Comparison of ENCODE assay signal across 20 cellular contexts in genomic region chr5:6675784-6676499, GRCh38. TPM values are rescaled to one million over a fixed set of nuclear protein-coding genes. Genes with fewer than 3 reads are reported as not detected.
DNase-seq lines count a peak whose midpoint lies in the region; ATAC-seq, FAIRE-seq and TF ChIP-seq lines count a peak whose summit lies in the region.
"Had no signal": no experiment of that assay in that cellular context is flagged by ENCODE, and none has a peak within 500 bp of the region (broad histone marks: within the 10 kb centered on the region; RNA-seq: fewer than 3 reads in every experiment).

No MANE protein-coding gene starts in this region.

- no peak overlapping the region for H2AFZ ChIP-seq in OCI-LY3 (ENCODE audit: low read depth, low read length)

- peak; percentile 16 for FAIRE-seq in GM12891 (lab: Jason Lieb, UNC)
- FAIRE-seq: islet of Langerhans, RCC 7860 had no signal

- DNase-seq in GM12891 (ENCODE audit: insufficient read length, low spot score) (no peak), NCI-H1694 (lab: John Stamatoyannopoulos, UW) (no peak), KG1 (lab: John Stamatoyannopoulos, UW) (no peak), LoVo (ENCODE audit: low spot score) (no peak)
- DNase-seq: activated CD4-positive, alpha-beta T cell treated with anti-CD3 and anti-CD28 coated beads for 48 hours; activated effector memory CD4-positive, alpha-beta T cell treated with Interleukin-2 at 50 U/mL for 16 hours; amniotic stem cell; effector CD8-positive, alpha-beta T cell; naive thymus-derived CD8-positive, alpha-beta T cell; NCI-H1092 treated with DMSO at 0.1 percent for 48 hours; NCI-H2107; stimulated activated CD4-positive, alpha-beta T cell treated with anti-CD3 and anti-CD28 coated beads, Interleukin-4, amount 100 ng/mL, for 1 hour; substantia nigra had no signal

- H4K20me1 ChIP-seq in DOHH2 (ENCODE audit: control insufficient read depth, insufficient read depth, low read depth, low read length) (no peaks in the 10 kb centered on the region), OCI-LY3 (ENCODE audit: insufficient read depth, low read length) (no peaks in the 10 kb centered on the region)

- no peaks in the 10 kb centered on the region for H3K9me2 ChIP-seq in DOHH2 (replicated peaks; ENCODE audit: control insufficient read depth, low read length)

- no peak overlapping the region for H3K9ac ChIP-seq in OCI-LY3 (ENCODE audit: low read length)

- no peak for TF ChIP-seq POLR2A in GM12891 (IDR thresholded peaks at IDR 0.05; ENCODE audit: low read depth, low read length)

- H3K36me3 ChIP-seq in DOHH2 (ENCODE audit: control insufficient read depth, low read length), result no peaks in the 10 kb centered on the region
- no peaks in the 10 kb centered on the region for H3K36me3 ChIP-seq in OCI-LY3 (replicated peaks; ENCODE audit: low read depth, low read length)
- H3K36me3 ChIP-seq: vagina had no signal

- TF ChIP-seq CTCF in DOHH2 (IDR thresholded peaks at IDR 0.05; ENCODE audit: low read depth, low read length, poor library complexity, severe bottlenecking) (peak; percentile 26), OCI-LY3 (IDR thresholded peaks at IDR 0.05; ENCODE audit: low read depth, low read length) (peak; percentile 8; the same call in 1 of the 2 replicates)

- H3K4me1 ChIP-seq in DOHH2 (ENCODE audit: control insufficient read depth, low read length), result no peaks in the 10 kb centered on the region
- H3K4me1 ChIP-seq in OCI-LY3 (ENCODE audit: low read length), result no peaks in the 10 kb centered on the region
- H3K4me1 ChIP-seq: vagina had no signal

- ATAC-seq in esophagus mucosa, result peak; percentile 49
- ATAC-seq: naive thymus-derived CD8-positive, alpha-beta T cell had no signal

- peaks cover 9% of the 10 kb centered on the region for H3K27me3 ChIP-seq in DOHH2 (ENCODE audit: control insufficient read depth, low read length)
- H3K27me3 ChIP-seq in OCI-LY3 (ENCODE audit: low read depth, low read length), result no peaks in the 10 kb centered on the region
- H3K27me3 ChIP-seq: vagina had no signal

- H3K4me3 ChIP-seq in DOHH2 (ENCODE audit: low read length) (no peak overlapping the region), OCI-LY3 (ENCODE audit: low read length) (no peak overlapping the region)
- H3K4me3 ChIP-seq: skin epidermis, vagina had no signal

- H3K4me2 ChIP-seq in DOHH2 (ENCODE audit: low read length) (no peak overlapping the region), OCI-LY3 (ENCODE audit: low read length) (no peak overlapping the region)

- no peaks in the 10 kb centered on the region for H3F3A ChIP-seq in DOHH2 (ENCODE audit: control insufficient read depth, insufficient read depth)

- H3K9me3 ChIP-seq in DOHH2 (ENCODE audit: control insufficient read depth, insufficient read depth, low read length) (no peaks in the 10 kb centered on the region), OCI-LY3 (ENCODE audit: insufficient read depth, low read length) (no peaks in the 10 kb centered on the region)
- H3K9me3 ChIP-seq: vagina had no signal

- H3K27ac ChIP-seq in DOHH2 (ENCODE audit: low read depth, low read length), result no peak overlapping the region
- no peak overlapping the region for H3K27ac ChIP-seq in OCI-LY3 (ENCODE audit: low read length)
- H3K27ac ChIP-seq: skin epidermis, vagina had no signal

- no peaks in the 10 kb centered on the region for H3K79me2 ChIP-seq in DOHH2 (ENCODE audit: control insufficient read depth, low read length)
- H3K79me2 ChIP-seq in OCI-LY3 (ENCODE audit: low read length), result no peaks in the 10 kb centered on the region

TF ChIP-seq in GM12891, 5 proteins besides CTCF, POLR2A, EP300 and RAD21:
- TF ChIP-seq POLR2AphosphoS5 (IDR thresholded peaks at IDR 0.05; ENCODE audit: low read depth, low read length), result no peak
- no peak for TF ChIP-seq SPI1 (IDR thresholded peaks at IDR 0.05; ENCODE audit: low read depth, low read length)
- no peak for TF ChIP-seq POU2F2 (IDR thresholded peaks at IDR 0.05; ENCODE audit: low read depth, low read length)
- no peak for TF ChIP-seq PAX5 (IDR thresholded peaks at IDR 0.05; ENCODE audit: insufficient read depth, low read length, severe bottlenecking)
- no peak for TF ChIP-seq TAF1 (IDR thresholded peaks at IDR 0.05; ENCODE audit: low read depth, low read length)

RNA-seq across cellular contexts. Expression of gene TENT4A, which starts 37.3 kb away (rescaled TPM):
- polyA plus RNA-seq in GM12891 (2012; ENCODE audit: low read depth, missing spikeins), result 12.5 TPM
- total RNA-seq in esophagus mucosa, result 13.0 TPM

RNA-seq across cellular contexts. Expression of gene SRD5A1, which starts 42.7 kb away (rescaled TPM):
- 8.2 TPM for polyA plus RNA-seq in GM12891 (2012; ENCODE audit: low read depth, missing spikeins)
- total RNA-seq in esophagus mucosa, result 55.7 TPM

RNA-seq across cellular contexts. Expression of gene NSUN2, which starts 43.1 kb away (rescaled TPM):
- polyA plus RNA-seq in GM12891 (2012; ENCODE audit: low read depth, missing spikeins), result 53.8 TPM
- total RNA-seq in esophagus mucosa, result 43.0 TPM
